In genomic region chr3:6066397-6066796, GRCh38 we compare ENCODE assay signal across 22 cellular contexts.
DNase-seq lines count a peak whose midpoint lies in the region; TF ChIP-seq lines count a peak whose summit lies in the region.
"Had no signal": no experiment of that assay in that cellular context is flagged by ENCODE, and none has a peak within 500 bp of the region (broad histone marks: within the 10 kb centered on the region; RNA-seq: fewer than 3 reads in every experiment).

No MANE protein-coding gene starts in this region.

- no peaks in the 10 kb centered on the region for H3K27me3 Mint-ChIP-seq in activated T-cell treated with anti-CD3 and anti-CD28 coated beads, Interleukin-2, amount 50 U/mL, for 24 hours
- no peaks in the 10 kb centered on the region for H3K27me3 Mint-ChIP-seq in HFFc6 (ENCODE audit: insufficient read depth)
- H3K27me3 Mint-ChIP-seq: CD8-positive, alpha-beta memory T cell had no signal

- H3K36me3 ChIP-seq in HUES6 (ENCODE audit: control insufficient read depth, insufficient read depth, low read length) = no peaks in the 10 kb centered on the region
- H3K36me3 ChIP-seq in hepatocyte (replicated peaks; ENCODE audit: insufficient read depth, low read depth) = no peaks in the 10 kb centered on the region
- H3K36me3 ChIP-seq in trophoblast cell (ENCODE audit: control insufficient read depth in 1 of 2, insufficient read depth in 2 of 2, low read length in 2 of 2) = no peaks in the 10 kb centered on the region

- H3K4me3 ChIP-seq in HUES6 (ENCODE audit: low read depth, low read length) (no peak overlapping the region), hepatocyte (no peak overlapping the region), trophoblast cell (ENCODE audit: low read depth, low read length) (no peak overlapping the region)
- H3K4me3 ChIP-seq: A549 had no signal

- peak overlapping the region; percentile 63 for H4K91ac ChIP-seq in trophoblast cell (ENCODE audit: low read depth, low read length)

- no peak overlapping the region for H2AK5ac ChIP-seq in trophoblast cell (ENCODE audit: low read length)

- H3K4me1 ChIP-seq in HUES6 (ENCODE audit: control insufficient read depth, insufficient read depth, low read length) = peaks cover 11% of the 10 kb centered on the region
- H3K4me1 ChIP-seq in hepatocyte (ENCODE audit: insufficient read depth) = peaks cover 8% of the 10 kb centered on the region
- peaks cover 5 to 6% of the 10 kb centered on the region in 2 experiments for H3K4me1 ChIP-seq in trophoblast cell (ENCODE audit: control insufficient read depth in 1 of 2, insufficient read depth in 2 of 2, low read length in 2 of 2)
- H3K4me1 ChIP-seq: A549 had no signal

- peaks cover 2% of the 10 kb centered on the region for H3K79me1 ChIP-seq in trophoblast cell (ENCODE audit: low read length)

- no peak overlapping the region for H3K4me3 Mint-ChIP-seq in activated T-cell treated with anti-CD3 and anti-CD28 coated beads, Interleukin-2, amount 50 U/mL, for 24 hours
- no peak overlapping the region for H3K4me3 Mint-ChIP-seq in HFFc6
- H3K4me3 Mint-ChIP-seq: CD14-positive monocyte; CD8-positive, alpha-beta memory T cell had no signal

- H3K9me2 ChIP-seq in hepatocyte (replicated peaks; ENCODE audit: insufficient read depth) = no peaks in the 10 kb centered on the region

- no peaks in the 10 kb centered on the region for H3K4me1 Mint-ChIP-seq in activated T-cell treated with anti-CD3 and anti-CD28 coated beads, Interleukin-2, amount 50 U/mL, for 24 hours (ENCODE audit: low read depth)
- H3K4me1 Mint-ChIP-seq in HFFc6 (ENCODE audit: low read depth) = no peaks in the 10 kb centered on the region
- H3K4me1 Mint-ChIP-seq: CD14-positive monocyte; CD8-positive, alpha-beta memory T cell had no signal

- peak overlapping the region; percentile 11 for H4K8ac ChIP-seq in trophoblast cell (ENCODE audit: low read depth, low read length)

- H4K20me1 ChIP-seq in hepatocyte (ENCODE audit: insufficient read depth, poor library complexity, severe bottlenecking) = no peaks in the 10 kb centered on the region

- peak overlapping the region; percentile 87 for H3K14ac ChIP-seq in trophoblast cell (ENCODE audit: low read length)

- H3K9me3 ChIP-seq in HUES6 (ENCODE audit: control insufficient read depth, insufficient read depth, low read depth, low read length) (no peaks in the 10 kb centered on the region), hepatocyte (ENCODE audit: low read depth) (no peaks in the 10 kb centered on the region), trophoblast cell (ENCODE audit: insufficient read depth, low read depth, low read length) (no peaks in the 10 kb centered on the region)
- H3K9me3 ChIP-seq: A549 had no signal

- peak overlapping the region; percentile 59 for H3K4ac ChIP-seq in trophoblast cell (ENCODE audit: low read depth, low read length)

- H2AFZ ChIP-seq in hepatocyte (peak overlapping the region; percentile 43), trophoblast cell (ENCODE audit: insufficient read depth, low read length, poor library complexity) (peak overlapping the region; percentile 77)

- H3K27me3 ChIP-seq in HUES6 (ENCODE audit: control insufficient read depth, insufficient read depth, low read length) = no peaks in the 10 kb centered on the region
- H3K27me3 ChIP-seq in hepatocyte = no peaks in the 10 kb centered on the region
- H3K27me3 ChIP-seq in trophoblast cell (ENCODE audit: insufficient read depth, low read length) = no peaks in the 10 kb centered on the region

- peak overlapping the region; percentile 99 for H2BK12ac ChIP-seq in trophoblast cell (ENCODE audit: low read length)

- no peak for TF ChIP-seq CTCF in hepatocyte (IDR thresholded peaks at IDR 0.05; ENCODE audit: poor library complexity)
- no peak for TF ChIP-seq CTCF in HFFc6 (IDR thresholded peaks at IDR 0.05)

- DNase-seq in hepatocyte (ENCODE audit: low spot score) (no peak), trophoblast cell (no peak), HFFc6 (no peak), T-helper 2 cell (no peak), ureter (ENCODE audit: low spot score) (no peak)
- no peak for DNase-seq in activated T-cell treated with anti-CD3 and anti-CD28 coated beads, Interleukin-2, amount 50 U/mL, for 24 hours
- DNase-seq: AML-193; Calu3; CD8-positive, alpha-beta memory T cell; DND-41; H7; NCI-H1092; NCI-H1417 treated with DMSO at 0.1 percent for 48 hours; NCI-H1694 treated with DMSO at 0.1 percent for 48 hours; NCI-H2081; NCI-H2227 treated with DMSO at 0.1 percent for 48 hours; NCI-H526 treated with DMSO at 0.1 percent for 48 hours; SHP77 had no signal

- no peak overlapping the region for H4K12ac ChIP-seq in trophoblast cell (ENCODE audit: low read depth, low read length)

- 55% methylated on average over 2 of the region's 2 CpGs for WGBS in hepatocyte (ENCODE audit: low lambda C conversion rate, missing lambda C conversion rate)
- no CpG with 5 or more reads among the region's 2 CpGs for WGBS in trophoblast cell (ENCODE audit: extremely low coverage, insufficient coverage, insufficient read length)

- H3K79me2 ChIP-seq in hepatocyte = no peaks in the 10 kb centered on the region
- H3K79me2 ChIP-seq in trophoblast cell (ENCODE audit: control insufficient read depth, insufficient read depth, low read length, poor library complexity) = no peaks in the 10 kb centered on the region

- peak overlapping the region; percentile 81 for H2BK120ac ChIP-seq in trophoblast cell (ENCODE audit: insufficient read depth, low read length, poor library complexity)

- H3K9me3 Mint-ChIP-seq in activated T-cell treated with anti-CD3 and anti-CD28 coated beads, Interleukin-2, amount 50 U/mL, for 24 hours = no peaks in the 10 kb centered on the region
- peaks cover 40% of the 10 kb centered on the region for H3K9me3 Mint-ChIP-seq in HFFc6

- H3K27ac ChIP-seq in HUES6 (ENCODE audit: low read depth, low read length) (0 out of 2 replicates have a peak overlapping the region, but pooled peaks have one; percentile 53), hepatocyte (peak overlapping the region; percentile 27), trophoblast cell (ENCODE audit: low read depth, low read length) (no peak overlapping the region)
- H3K27ac ChIP-seq: A549, RWPE1 had no signal

- H3K9ac ChIP-seq in HUES6 (ENCODE audit: low read length) = no peak overlapping the region
- H3K9ac ChIP-seq in trophoblast cell (ENCODE audit: low read length) = no peak overlapping the region

- H3K27ac Mint-ChIP-seq in activated T-cell treated with anti-CD3 and anti-CD28 coated beads, Interleukin-2, amount 50 U/mL, for 24 hours = no peak overlapping the region
- no peak overlapping the region for H3K27ac Mint-ChIP-seq in HFFc6
- H3K27ac Mint-ChIP-seq: CD14-positive monocyte; CD8-positive, alpha-beta memory T cell had no signal

- no peaks in the 10 kb centered on the region for H3K36me3 Mint-ChIP-seq in activated T-cell treated with anti-CD3 and anti-CD28 coated beads, Interleukin-2, amount 50 U/mL, for 24 hours (ENCODE audit: low read depth)
- H3K36me3 Mint-ChIP-seq in HFFc6 (ENCODE audit: low read depth) = no peaks in the 10 kb centered on the region
- H3K36me3 Mint-ChIP-seq: CD14-positive monocyte had no signal

- peak overlapping the region; percentile 69 for H3K4me2 ChIP-seq in hepatocyte
- peak overlapping the region; percentile 4 for H3K4me2 ChIP-seq in trophoblast cell (ENCODE audit: low read length)

- no peak overlapping the region for H3K23ac ChIP-seq in trophoblast cell (ENCODE audit: low read length)

- H2BK5ac ChIP-seq in trophoblast cell (ENCODE audit: low read depth, low read length, poor library complexity) = peak overlapping the region; percentile 86

- H3K18ac ChIP-seq in trophoblast cell (ENCODE audit: low read length) = peak overlapping the region; percentile 51
